2 cellular contexts compared by ENCODE assay signal in the genomic region with DNA sequence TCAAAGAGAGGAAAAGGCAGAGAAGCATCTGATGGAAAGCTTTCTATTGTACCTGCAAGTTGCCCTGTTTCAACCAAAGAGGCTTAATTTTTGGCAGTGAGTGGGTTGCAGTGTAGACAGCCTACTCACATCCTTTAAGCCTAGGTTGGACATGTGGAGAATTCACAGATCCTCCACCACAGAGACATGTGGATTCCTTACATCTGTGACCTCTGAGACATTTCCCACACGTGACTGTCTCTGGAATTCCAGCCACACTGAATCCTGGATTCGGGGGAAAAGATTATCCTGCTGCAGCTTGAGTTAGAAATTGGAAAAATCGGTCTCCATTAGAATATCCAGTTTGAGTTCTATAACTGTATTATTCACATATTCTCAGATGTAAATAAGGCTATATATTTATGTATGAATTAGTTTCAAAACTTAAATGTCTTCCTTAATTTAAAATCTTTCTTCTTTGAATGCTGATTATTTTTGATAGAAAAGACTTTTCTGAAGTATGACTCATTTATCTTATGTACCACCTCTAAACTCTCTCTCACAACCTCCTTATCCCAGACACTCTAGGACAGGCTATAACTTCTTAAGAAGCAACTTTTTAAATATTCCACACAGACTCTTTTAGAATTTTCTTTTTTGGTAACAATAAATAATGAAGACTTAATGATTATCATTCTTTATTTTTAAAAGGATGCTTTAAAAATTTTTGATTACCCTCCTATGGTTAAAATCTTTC.
TF ChIP-seq lines count a peak whose summit lies in the region.

No MANE protein-coding gene starts in this region.

TF ChIP-seq in IMR-90, 13 proteins besides CTCF, POLR2A, EP300 and RAD21 (continued from another document):
- TF ChIP-seq, protein P1, sequence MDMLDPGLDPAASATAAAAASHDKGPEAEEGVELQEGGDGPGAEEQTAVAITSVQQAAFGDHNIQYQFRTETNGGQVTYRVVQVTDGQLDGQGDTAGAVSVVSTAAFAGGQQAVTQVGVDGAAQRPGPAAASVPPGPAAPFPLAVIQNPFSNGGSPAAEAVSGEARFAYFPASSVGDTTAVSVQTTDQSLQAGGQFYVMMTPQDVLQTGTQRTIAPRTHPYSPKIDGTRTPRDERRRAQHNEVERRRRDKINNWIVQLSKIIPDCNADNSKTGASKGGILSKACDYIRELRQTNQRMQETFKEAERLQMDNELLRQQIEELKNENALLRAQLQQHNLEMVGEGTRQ (IDR thresholded peaks at IDR 0.05; ENCODE audit: low read depth, low read length): peak; percentile 52; the same call in 1 of the 2 replicates
TF ChIP-seq in IMR-90: peak in this region for 1.

TF ChIP-seq in HEK293T, 16 proteins besides CTCF, POLR2A, EP300 and RAD21 (continued from another document):
- TF ChIP-seq, protein P2, sequence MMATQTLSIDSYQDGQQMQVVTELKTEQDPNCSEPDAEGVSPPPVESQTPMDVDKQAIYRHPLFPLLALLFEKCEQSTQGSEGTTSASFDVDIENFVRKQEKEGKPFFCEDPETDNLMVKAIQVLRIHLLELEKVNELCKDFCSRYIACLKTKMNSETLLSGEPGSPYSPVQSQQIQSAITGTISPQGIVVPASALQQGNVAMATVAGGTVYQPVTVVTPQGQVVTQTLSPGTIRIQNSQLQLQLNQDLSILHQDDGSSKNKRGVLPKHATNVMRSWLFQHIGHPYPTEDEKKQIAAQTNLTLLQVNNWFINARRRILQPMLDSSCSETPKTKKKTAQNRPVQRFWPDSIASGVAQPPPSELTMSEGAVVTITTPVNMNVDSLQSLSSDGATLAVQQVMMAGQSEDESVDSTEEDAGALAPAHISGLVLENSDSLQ (IDR thresholded peaks at IDR 0.05): no peak
